In genomic region chr5:40654377-40655006, GRCh38 we compare ENCODE assay signal across 15 cellular contexts. TPM values are rescaled to one million over a fixed set of nuclear protein-coding genes. Genes with fewer than 3 reads are reported as not detected.
DNase-seq lines count a peak whose midpoint lies in the region; ATAC-seq and TF ChIP-seq lines count a peak whose summit lies in the region.
"Had no signal": no experiment of that assay in that cellular context is flagged by ENCODE, and none has a peak within 500 bp of the region (broad histone marks: within the 10 kb centered on the region; RNA-seq: fewer than 3 reads in every experiment).

No MANE protein-coding gene starts in this region.

- H3K27ac ChIP-seq in lower lobe of right lung: no peak overlapping the region
- H3K27ac ChIP-seq: esophagus muscularis mucosa had no signal

- peak overlapping the region; percentile 93 for H3K27ac Mint-ChIP-seq in T-helper 2 cell treated with Interferon-gamma antibody and Interleukin-4, amounts not matched to agents 5 μg/mL and 100 μg/mL, for 36 hours
- peak overlapping the region; percentile 58 for H3K27ac Mint-ChIP-seq in activated T-helper 17 cell treated with anti-CD3 and anti-CD28 coated beads, Interleukin-2, amount 50 U/mL, for 72 hours
- H3K27ac Mint-ChIP-seq in naive thymus-derived CD8-positive, alpha-beta T cell: peak overlapping the region; percentile 88 to 96 (median 94)
- H3K27ac Mint-ChIP-seq: memory B cell, type B pancreatic cell had no signal

- TF ChIP-seq CTCF in lower lobe of right lung (IDR thresholded peaks at IDR 0.05): no peak

- peaks cover 73% of the 10 kb centered on the region for H3K4me1 Mint-ChIP-seq in T-helper 2 cell treated with Interferon-gamma antibody and Interleukin-4, amounts not matched to agents 5 μg/mL and 100 μg/mL, for 36 hours (ENCODE audit: low read depth)
- H3K4me1 Mint-ChIP-seq in activated T-helper 17 cell treated with anti-CD3 and anti-CD28 coated beads, Interleukin-2, amount 50 U/mL, for 72 hours: peaks cover 39% of the 10 kb centered on the region
- H3K4me1 Mint-ChIP-seq in naive thymus-derived CD8-positive, alpha-beta T cell: peaks cover 50 to 74% (median 66%) of the 10 kb centered on the region in 4 donors

- DNase-seq in T-helper 2 cell treated with Interferon-gamma antibody and Interleukin-4, amounts not matched to agents 5 μg/mL and 100 μg/mL, for 36 hours (ENCODE audit: low spot score): no peak
- DNase-seq in T-helper 2 cell (no peak), ELR (ENCODE audit: low read depth) (peak; percentile 25), lower lobe of right lung (no peak), dermis blood vessel endothelial cell (no peak), DMS114 treated with DMSO at 0.1 percent for 48 hours (lab: John Stamatoyannopoulos, UW; ENCODE audit: unreplicated experiment) (no peak)
- no peak for DNase-seq in naive thymus-derived CD8-positive, alpha-beta T cell
- DNase-seq: 8988T; NCI-H146; NCI-H446 treated with DMSO at 0.1 percent for 48 hours; stimulated activated CD4-positive, alpha-beta T cell treated with anti-CD3 and anti-CD28 coated beads, Interleukin-4, amount 100 ng/mL, for 4 hours had no signal

- H3K4me3 ChIP-seq in lower lobe of right lung: no peak overlapping the region
- H3K4me3 ChIP-seq: esophagus muscularis mucosa had no signal

- peak; percentile 17 for ATAC-seq in activated T-helper 17 cell treated with anti-CD3 and anti-CD28 coated beads, Interleukin-2, amount 50 U/mL, for 72 hours (replicated peaks)
- no peak for ATAC-seq in naive thymus-derived CD8-positive, alpha-beta T cell
- no peak for ATAC-seq in lower lobe of right lung

- no peaks in the 10 kb centered on the region for H3K4me1 ChIP-seq in lower lobe of right lung
- H3K4me1 ChIP-seq: esophagus muscularis mucosa had no signal

- H3K27me3 Mint-ChIP-seq in T-helper 2 cell treated with Interferon-gamma antibody and Interleukin-4, amounts not matched to agents 5 μg/mL and 100 μg/mL, for 36 hours (ENCODE audit: low read depth): no peaks in the 10 kb centered on the region
- H3K27me3 Mint-ChIP-seq in activated T-helper 17 cell treated with anti-CD3 and anti-CD28 coated beads, Interleukin-2, amount 50 U/mL, for 72 hours: no peaks in the 10 kb centered on the region
- no peaks in the 10 kb centered on the region for H3K27me3 Mint-ChIP-seq in naive thymus-derived CD8-positive, alpha-beta T cell
- H3K27me3 Mint-ChIP-seq: memory B cell had no signal

- no peaks in the 10 kb centered on the region for H3K9me3 ChIP-seq in lower lobe of right lung
- H3K9me3 ChIP-seq: esophagus muscularis mucosa had no signal

- intact Hi-C loops in lower lobe of right lung (cut with DNase I): no loop called here

- H3K9me3 Mint-ChIP-seq in T-helper 2 cell treated with Interferon-gamma antibody and Interleukin-4, amounts not matched to agents 5 μg/mL and 100 μg/mL, for 36 hours: peaks cover 3% of the 10 kb centered on the region
- H3K9me3 Mint-ChIP-seq in activated T-helper 17 cell treated with anti-CD3 and anti-CD28 coated beads, Interleukin-2, amount 50 U/mL, for 72 hours: no peaks in the 10 kb centered on the region
- peaks cover 0 to 3% (median 0%) of the 10 kb centered on the region in 9 donors for H3K9me3 Mint-ChIP-seq in naive thymus-derived CD8-positive, alpha-beta T cell
- H3K9me3 Mint-ChIP-seq: memory B cell, type B pancreatic cell had no signal

- H3K27me3 ChIP-seq in lower lobe of right lung (ENCODE audit: low read depth): no peaks in the 10 kb centered on the region
- H3K27me3 ChIP-seq: esophagus muscularis mucosa had no signal

- H3K36me3 ChIP-seq in lower lobe of right lung: no peaks in the 10 kb centered on the region
- H3K36me3 ChIP-seq: esophagus muscularis mucosa had no signal

- POLR2A ChIA-PET in naive thymus-derived CD8-positive, alpha-beta T cell (lab: Charles Lee): interaction anchor here (0.7 to 9.8 kb wide), 4 partner anchors 25 to 249 kb away, joined by 3 to 140 read pairs (median 4); partner anchors contain the start of gene PTGER4

- H3K4me3 Mint-ChIP-seq in T-helper 2 cell treated with Interferon-gamma antibody and Interleukin-4, amounts not matched to agents 5 μg/mL and 100 μg/mL, for 36 hours: peak overlapping the region; percentile 86
- H3K4me3 Mint-ChIP-seq in activated T-helper 17 cell treated with anti-CD3 and anti-CD28 coated beads, Interleukin-2, amount 50 U/mL, for 72 hours: peak overlapping the region; percentile 75
- H3K4me3 Mint-ChIP-seq in naive thymus-derived CD8-positive, alpha-beta T cell: peak overlapping the region; percentile 62 to 86 (median 75)
- H3K4me3 Mint-ChIP-seq: memory B cell, type B pancreatic cell had no signal

- peaks cover 12% of the 10 kb centered on the region for H3K36me3 Mint-ChIP-seq in T-helper 2 cell treated with Interferon-gamma antibody and Interleukin-4, amounts not matched to agents 5 μg/mL and 100 μg/mL, for 36 hours (ENCODE audit: low read depth)
- H3K36me3 Mint-ChIP-seq in activated T-helper 17 cell treated with anti-CD3 and anti-CD28 coated beads, Interleukin-2, amount 50 U/mL, for 72 hours (ENCODE audit: low read depth): no peaks in the 10 kb centered on the region
- H3K36me3 Mint-ChIP-seq in naive thymus-derived CD8-positive, alpha-beta T cell: no peaks in the 10 kb centered on the region
- H3K36me3 Mint-ChIP-seq: memory B cell, type B pancreatic cell had no signal

RNA-seq across cellular contexts. Expression of gene PTGER4, which starts 25.2 kb away (rescaled TPM):
- 100 to 1,000 TPM in 1 of 2 donors, 10 to 100 TPM in 1; 42.6 to 100 TPM for total RNA-seq in activated T-helper 17 cell treated with anti-CD3 and anti-CD28 coated beads, Interleukin-2, amount 50 U/mL, for 72 hours
- 10 to 100 TPM; 28.2 to 30.7 TPM for total RNA-seq in naive thymus-derived CD8-positive, alpha-beta T cell
- 10 to 100 TPM; 36.0 to 43.8 (median 41.6) TPM for polyA plus RNA-seq in naive thymus-derived CD8-positive, alpha-beta T cell
- 29.1 TPM for total RNA-seq in lower lobe of right lung
- total RNA-seq in dermis blood vessel endothelial cell: 12.3 and 23.5 TPM in 2 replicates
